In the genomic region with DNA sequence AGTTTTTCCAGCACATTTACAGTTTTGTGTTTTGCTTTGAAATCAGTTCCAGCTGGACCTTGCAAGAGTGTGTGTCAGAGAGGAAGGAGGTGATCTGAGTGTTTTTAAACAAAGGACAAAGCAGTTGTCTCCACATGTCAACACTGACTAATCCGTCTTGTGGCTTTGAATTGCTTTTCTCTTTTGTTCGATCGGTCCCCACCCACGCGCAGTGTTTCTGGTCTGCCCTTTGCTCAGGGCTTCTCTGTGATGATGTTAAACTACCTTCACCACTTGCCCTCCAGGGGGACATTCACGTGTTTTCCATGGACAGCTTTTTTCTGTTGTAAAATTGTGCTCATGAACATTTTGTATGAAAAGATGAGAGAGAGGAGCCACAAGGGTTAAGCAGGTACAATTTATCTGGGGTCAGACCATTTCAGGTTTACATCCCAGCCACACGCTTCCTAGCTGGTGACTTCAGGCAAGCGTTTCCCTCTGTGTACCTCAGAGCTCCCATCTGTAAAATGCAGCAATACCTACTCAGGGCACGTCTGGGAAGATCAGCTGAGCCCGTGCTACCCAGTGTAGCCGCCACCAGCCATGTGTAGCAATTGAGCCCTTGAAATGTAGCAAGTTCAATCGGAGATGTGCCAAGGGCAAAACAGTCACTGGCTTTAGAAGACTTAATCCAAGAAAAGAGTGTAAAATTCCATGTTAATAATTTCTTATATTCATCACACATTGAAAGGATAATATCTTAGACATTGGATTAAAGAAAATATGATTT, we compare ENCODE assay signal across 10 cellular contexts. TPM values are rescaled to one million over a fixed set of nuclear protein-coding genes. Genes with fewer than 3 reads are reported as not detected.
DNase-seq lines count a peak whose midpoint lies in the region; ATAC-seq and TF ChIP-seq lines count a peak whose summit lies in the region.
"Had no signal": no experiment of that assay in that cellular context is flagged by ENCODE, and none has a peak within 500 bp of the region (broad histone marks: within the 10 kb centered on the region; RNA-seq: fewer than 3 reads in every experiment).

No MANE protein-coding gene starts in this region.

- peak overlapping the region; percentile 46 for H3K27ac ChIP-seq in caudate nucleus (ENCODE audit: low read depth, low read length)
- H3K27ac ChIP-seq: gastrocnemius medialis had no signal

- DNase-seq in AG09319 (ENCODE audit: extremely low read depth, low read depth) (peak; percentile 15), HT1080 (ENCODE audit: low read depth) (peak; percentile 94), caudate nucleus (lab: John Stamatoyannopoulos, UW) (peak in 5 of 61 donors; percentile 8 to 29 (median 13)), nephron progenitor cell (no peak), NCI-H2029 treated with DMSO at 0.1 percent for 48 hours (lab: John Stamatoyannopoulos, UW) (no peak), immature natural killer cell (no peak)
- DNase-seq: gastrocnemius medialis had no signal

- ATAC-seq in GM21381 (IDR thresholded peaks at IDR 0.05; ENCODE audit: unreplicated experiment): no peak
- no peak for ATAC-seq in HG03039 (IDR thresholded peaks at IDR 0.05; ENCODE audit: unreplicated experiment)
- ATAC-seq: gastrocnemius medialis had no signal

- H3K27me3 Mint-ChIP-seq in nephron progenitor cell (ENCODE audit: low read depth, poor library complexity) (peaks cover 3% of the 10 kb centered on the region), immature natural killer cell (ENCODE audit: low read depth in 3 of 3) (peaks cover 0 to 3% (median 2%) of the 10 kb centered on the region in 3 donors)

- H3K36me3 Mint-ChIP-seq in nephron progenitor cell (ENCODE audit: low read depth) (peaks cover 86% of the 10 kb centered on the region), immature natural killer cell (peaks cover 31 to 49% (median 47%) of the 10 kb centered on the region in 3 donors)

- peak overlapping the region; percentile 64 for H3K27ac Mint-ChIP-seq in nephron progenitor cell
- H3K27ac Mint-ChIP-seq in immature natural killer cell: no peak overlapping the region
- H3K27ac Mint-ChIP-seq: T-helper 1 cell treated with Interleukin-12 subunit alpha and Interleukin-12 subunit beta and Interleukin-4 antibody, amounts not matched to agents 30 μg/mL and 1 μg/mL, for 36 hours had no signal

- peaks cover 6% of the 10 kb centered on the region for H3K4me1 Mint-ChIP-seq in nephron progenitor cell
- peaks cover 7 to 9% of the 10 kb centered on the region in 2 donors for H3K4me1 Mint-ChIP-seq in immature natural killer cell

- H3K4me3 Mint-ChIP-seq in nephron progenitor cell (no peak overlapping the region), immature natural killer cell (no peak overlapping the region)
- H3K4me3 Mint-ChIP-seq: T-helper 1 cell treated with Interleukin-12 subunit alpha and Interleukin-12 subunit beta and Interleukin-4 antibody, amounts not matched to agents 30 μg/mL and 1 μg/mL, for 36 hours had no signal

- TF ChIP-seq CTCF in AG09319 (IDR thresholded peaks at IDR 0.05; ENCODE audit: low read depth, low read length) (peak; percentile 23), nephron progenitor cell (IDR thresholded peaks at IDR 0.05) (no peak)

- H3K9me3 Mint-ChIP-seq in nephron progenitor cell (no peaks in the 10 kb centered on the region), immature natural killer cell (no peaks in the 10 kb centered on the region)
- H3K9me3 Mint-ChIP-seq: T-helper 1 cell treated with Interleukin-12 subunit alpha and Interleukin-12 subunit beta and Interleukin-4 antibody, amounts not matched to agents 30 μg/mL and 1 μg/mL, for 36 hours had no signal

RNA-seq across cellular contexts. Expression of a gene that starts 13.5 kb away (rescaled TPM):
- total RNA-seq in HT1080 (2014; rRNA removed; shearing (Covaris generic)): 1.6 and 1.9 TPM in 2 replicates
- 1.3 and 5.5 TPM in 2 replicates for polyA plus RNA-seq in HT1080 (2015; cell fraction: cytosol; rRNA removed)
- polyA plus RNA-seq in HT1080 (2015; cell fraction: nucleus; rRNA removed): 2.2 and 10.4 TPM in 2 replicates
- under 1 TPM in 1 of 3 donors, not detected in 2; 0.37 TPM for polyA plus RNA-seq in immature natural killer cell

RNA-seq across cellular contexts. Expression of a gene that starts 46.1 kb away (rescaled TPM):
- 86.5 and 139 TPM in 2 replicates for total RNA-seq in HT1080 (2014; rRNA removed; shearing (Covaris generic))
- polyA plus RNA-seq in HT1080 (2015; cell fraction: cytosol; rRNA removed): 38.6 and 39.4 TPM in 2 replicates
- 101 and 119 TPM in 2 replicates for polyA plus RNA-seq in HT1080 (2015; cell fraction: nucleus; rRNA removed)
- polyA plus RNA-seq in immature natural killer cell: 10 to 100 TPM; 13.1 to 26.0 (median 17.3) TPM

RNA-seq across cellular contexts. Expression of a gene that starts 46.4 kb away (rescaled TPM):
- 1.7 and 1.8 TPM in 2 replicates for total RNA-seq in HT1080 (2014; rRNA removed; shearing (Covaris generic))
- polyA plus RNA-seq in HT1080 (2015; cell fraction: cytosol; rRNA removed): 3.0 and 3.5 TPM in 2 replicates
- polyA plus RNA-seq in HT1080 (2015; cell fraction: nucleus; rRNA removed): 2.7 and 3.0 TPM in 2 replicates
- 1 to 10 TPM in 1 of 3 donors, under 1 TPM in 1, not detected in 1; 0.54 to 1.3 TPM for polyA plus RNA-seq in immature natural killer cell

Comparison
In these comparisons a context has a peak if more than half of its experiments do, and no peak if none do; other contexts are left out.
1. DNase-seq: peak in AG09319 (single experiment) and HT1080 (single experiment); none in nephron progenitor cell (single experiment), NCI-H2029 treated with DMSO at 0.1 percent for 48 hours (single experiment) and immature natural killer cell (0 of 3).